Comparison of ENCODE assay signal across 9 cellular contexts in the genomic region with DNA sequence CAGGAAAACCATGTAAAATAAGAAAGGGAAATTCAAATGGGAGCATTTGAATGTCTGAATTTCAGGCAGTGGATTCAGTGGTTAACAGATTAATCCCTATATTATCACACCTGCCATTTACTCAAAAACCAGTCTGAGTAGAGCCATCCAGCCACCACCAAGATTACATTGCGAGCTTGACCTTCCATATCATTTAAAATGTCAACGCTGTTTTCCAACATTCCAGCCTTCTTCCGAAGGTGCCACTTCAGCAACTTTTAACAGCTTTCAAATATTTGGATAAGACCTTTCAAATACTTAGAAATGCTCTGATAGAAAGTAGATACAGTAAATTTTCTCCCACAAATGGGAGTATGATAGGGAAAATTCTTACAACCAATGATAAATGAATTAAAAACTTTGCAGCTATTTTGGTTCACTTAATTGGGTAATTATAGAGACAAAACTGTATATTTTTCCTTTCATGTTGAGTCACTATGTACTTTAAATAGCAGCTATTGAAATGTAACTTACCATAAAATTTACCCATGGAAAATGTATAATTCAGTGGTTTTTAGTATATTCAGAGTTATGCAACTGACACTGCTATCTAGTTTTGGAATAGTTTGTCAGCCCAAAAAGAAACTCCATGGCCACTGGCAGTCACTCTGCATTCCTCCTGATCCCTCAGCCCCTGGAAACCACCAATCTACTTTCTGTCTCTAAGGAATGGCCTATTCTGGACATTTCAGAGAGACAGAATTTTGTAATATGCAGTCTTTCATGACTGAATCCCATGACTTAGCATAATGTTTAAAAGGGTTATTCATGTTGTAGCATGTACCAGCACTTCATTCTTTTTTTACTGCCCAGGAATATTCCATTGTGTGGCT. TPM values are rescaled to one million over a fixed set of nuclear protein-coding genes. Genes with fewer than 3 reads are reported as not detected.
DNase-seq lines count a peak whose midpoint lies in the region; ATAC-seq, FAIRE-seq and TF ChIP-seq lines count a peak whose summit lies in the region.
"Had no signal": no experiment of that assay in that cellular context is flagged by ENCODE, and none has a peak within 500 bp of the region (broad histone marks: within the 10 kb centered on the region; RNA-seq: fewer than 3 reads in every experiment).

No MANE protein-coding gene starts in this region.

- CTCF ChIA-PET in AG04449 (lab: Yijun Ruan, JAX) (interaction anchor here (1.0 to 12.3 kb wide), 3 partner anchors 8 to 176 kb away, joined by 3 to 132 read pairs (median 4); no protein-coding TSS in a partner anchor), GM12878 (lab: Yijun Ruan, JAX) (interaction anchor here (0.7 to 11.4 kb wide), 7 partner anchors 9 to 176 kb away, joined by 3 to 127 read pairs (median 5); no protein-coding TSS in a partner anchor)

- H3K27me3 Mint-ChIP-seq in HFFc6 (ENCODE audit: insufficient read depth), result no peaks in the 10 kb centered on the region; the same call in 1 of the 2 replicates

- RAD21 ChIA-PET in GM12878 (lab: Charles Lee; ENCODE audit: unreplicated experiment), result interaction anchor here (0.6 to 8.6 kb wide), 8 partner anchors 8 to 175 kb away, joined by 3 to 65 read pairs (median 6); no protein-coding TSS in a partner anchor

- TF ChIP-seq CTCF in AG04449 (IDR thresholded peaks at IDR 0.05; ENCODE audit: insufficient read depth, low read length, missing control alignments), result no peak
- no peak for TF ChIP-seq CTCF in HFFc6 (IDR thresholded peaks at IDR 0.05)
- no peak for TF ChIP-seq CTCF in GM12878 (IDR thresholded peaks at IDR 0.05 in 2 of 3, conservative IDR thresholded peaks at IDR 0.05 in 1 of 3; ENCODE audit: control insufficient read depth in 2 of 3, extremely low read depth in 1 of 3, insufficient read depth in 1 of 3, low read depth in 3 of 3, low read length in 3 of 3)
- no peak for TF ChIP-seq CTCF in kidney (IDR thresholded peaks at IDR 0.05; ENCODE audit: borderline replicate concordance, extremely low read depth, insufficient read depth)

- no peak; a peak in 1 of 4 replicates for TF ChIP-seq EP300 in GM12878 (IDR thresholded peaks at IDR 0.05; ENCODE audit: borderline replicate concordance in 1 of 2, control insufficient read depth in 1 of 2, low read depth in 2 of 2, low read length in 2 of 2)

- H4K20me1 ChIP-seq in GM12878 (ENCODE audit: control insufficient read depth, insufficient read depth), result peaks cover 13% of the 10 kb centered on the region

- WGBS in GM12878 (ENCODE audit: insufficient coverage, insufficient replicate concordance, low lambda C conversion rate, missing lambda C conversion rate), result 94% methylated on average over 3 of the region's 3 CpGs

- peaks cover 54% of the 10 kb centered on the region for H3K4me1 Mint-ChIP-seq in HFFc6 (ENCODE audit: low read depth)

- H3K9ac ChIP-seq in GM12878 (ENCODE audit: control insufficient read depth, insufficient read depth, low read length) (no peak overlapping the region), kidney (ENCODE audit: low read length in 2 of 2) (no peak overlapping the region)

- in situ Hi-C loops in GM12878 (cut with MboI) (loop anchor here (5.0 kb wide), 1 partner anchor 170 kb away; no protein-coding TSS in a partner anchor), ACHN (cut with HindIII; ENCODE audit: low pct_ligation_motif_present, low pct_unique_long_range_greater_than_20kb, low sequenced_read_pairs) (no loop called here)

- FAIRE-seq in GM12878 (lab: Jason Lieb, UNC), result no peak
- no peak for FAIRE-seq in kidney (lab: Jason Lieb, UNC)

- TF ChIP-seq POLR2A in GM12878 (IDR thresholded peaks at IDR 0.05; ENCODE audit: low read depth, low read length), result no peak

- intact Hi-C loops in GM12878 (cut with micrococcal nuclease; ENCODE audit: unreplicated experiment) (no loop called here), kidney (cut with DNase I) (no loop called here)

- no TSS peak for BruUV-seq in GM12878 (replicated peaks; lab: Mats Ljungman, UMichigan)

- peak; percentile 72 for DNase-seq in AG04449 (ENCODE audit: low read depth, low spot score)
- DNase-seq in HFFc6, result peak; percentile 64
- DNase-seq in GM12878 (ENCODE audit: low read depth, low spot score), result no peak
- no peak for DNase-seq in kidney
- no peak for DNase-seq in ACHN
- no peak for DNase-seq in HT-29 (ENCODE audit: low spot score)
- no peak for DNase-seq in COLO829 (ENCODE audit: low spot score)
- no peak for DNase-seq in NCI-H82 treated with DMSO at 0.1 percent for 48 hours (lab: John Stamatoyannopoulos, UW; ENCODE audit: unreplicated experiment)
- DNase-seq: DND-41 had no signal

- SMC1A ChIA-PET in GM12878 (lab: Charles Lee; ENCODE audit: uncharacterized antibody, unreplicated experiment), result interaction anchor here (0.6 to 7.5 kb wide), 11 partner anchors 10 to 997 kb away, joined by 3 to 73 read pairs (median 3); no protein-coding TSS in a partner anchor

- H3K4me2 ChIP-seq in GM12878 (ENCODE audit: control insufficient read depth, insufficient read depth), result no peak overlapping the region

- H3K4me1 ChIP-seq in GM12878 (ENCODE audit: control insufficient read depth, insufficient read depth, low read length) (peaks cover 64% of the 10 kb centered on the region), kidney (ENCODE audit: control insufficient read depth in 1 of 2, insufficient read depth in 1 of 2, low read depth in 1 of 2, low read length in 2 of 2) (peaks cover 32 to 59% of the 10 kb centered on the region in 2 donors)

- no peak for TF ChIP-seq RAD21 in GM12878 (IDR thresholded peaks at IDR 0.05; ENCODE audit: insufficient read depth, low read depth, low read length)

- no peak overlapping the region for H3K27ac ChIP-seq in GM12878 (ENCODE audit: control insufficient read depth, insufficient read depth)
- peak overlapping the region; percentile 0 to 64 for H3K27ac ChIP-seq in kidney (ENCODE audit: low read depth in 2 of 2, low read length in 2 of 2)

- peaks cover 96% of the 10 kb centered on the region for H3K79me2 ChIP-seq in GM12878 (ENCODE audit: control insufficient read depth, insufficient read depth, low read length)

- no peaks in the 10 kb centered on the region for H3K9me3 Mint-ChIP-seq in HFFc6

- no peaks in the 10 kb centered on the region; the same call in 2 of the 3 replicates for H3K9me3 ChIP-seq in GM12878 (replicated peaks; ENCODE audit: control insufficient read depth, insufficient read depth, low read length)
- H3K9me3 ChIP-seq in kidney (ENCODE audit: control insufficient read depth in 1 of 2, low read length in 2 of 2), result no peaks in the 10 kb centered on the region

- no peak overlapping the region for H2AFZ ChIP-seq in GM12878 (ENCODE audit: control insufficient read depth, low read depth, low read length)

- POLR2A ChIA-PET in AG04449 (lab: Yijun Ruan, JAX), result interaction anchor here (0.6 to 0.7 kb wide), 2 partner anchors 96 to 232 kb away, joined by 3 read pairs; no protein-coding TSS in a partner anchor
- POLR2A ChIA-PET in GM12878 (lab: Charles Lee), result interaction anchor here (0.6 to 4.5 kb wide), 7 partner anchors 11 to 147 kb away, joined by 3 to 21 read pairs (median 4); no protein-coding TSS in a partner anchor

- no peaks in the 10 kb centered on the region for H3K27me3 ChIP-seq in GM12878 (replicated peaks in 1 of 2; ENCODE audit: control insufficient read depth in 2 of 2, insufficient read depth in 2 of 2, low read length in 1 of 2)

- H3K36me3 Mint-ChIP-seq in HFFc6 (ENCODE audit: low read depth), result no peaks in the 10 kb centered on the region; the same call in 1 of the 2 replicates

- H3K4me3 ChIP-seq in AG04449 (ENCODE audit: low read depth, low read length) (no peak overlapping the region), GM12878 (no peak overlapping the region), kidney (ENCODE audit: low read length in 2 of 2) (peak overlapping the region in 1 of 2 donors; percentile 14)

- H3K4me3 Mint-ChIP-seq in HFFc6, result peak overlapping the region; percentile 39

- ATAC-seq in GM12878, result no peak

- peak overlapping the region; percentile 87 for H3K27ac Mint-ChIP-seq in HFFc6

- H3K36me3 ChIP-seq in GM12878 (ENCODE audit: control insufficient read depth in 2 of 2, insufficient read depth in 2 of 2, low read length in 1 of 2) (peaks cover 1 to 15% of the 10 kb centered on the region in 2 experiments; a peak in 3 of 4 replicates), kidney (ENCODE audit: control insufficient read depth in 1 of 2, insufficient read depth in 2 of 2, low read length in 2 of 2) (no peaks in the 10 kb centered on the region)

TF ChIP-seq in GM12878, 131 proteins besides CTCF, POLR2A, EP300 and RAD21 (continues in another document):
- TF ChIP-seq ZBED1 (IDR thresholded peaks at IDR 0.05; ENCODE audit: borderline replicate concordance) (no peak), ZNF217 (IDR thresholded peaks at IDR 0.05) (peak; percentile 78; the same call in 1 of the 2 replicates), MEF2A (IDR thresholded peaks at IDR 0.05; ENCODE audit: insufficient read depth, low read depth, low read length) (0 out of 2 replicates have a peak, but pooled peaks have one; percentile 57)

RNA-seq across cellular contexts. Expression of gene EZR, which starts 21.6 kb away (rescaled TPM):
- total RNA-seq in HFFc6 (2021; fragmentation: NEBNext Ultra II Directional; extraction: Animal tissue kit (Norgen Biotek cat#: 25700)), result 100 to 1,000 TPM; 118 to 183 (median 178) TPM
- total RNA-seq in GM12878 (2013; cell fraction: nucleolus; rRNA removed), result 54.4 and 55.1 TPM in 2 replicates
- total RNA-seq in GM12878 (2014; rRNA removed) (189 and 200 TPM in 2 replicates), GM12878 (2014; rRNA removed; fragmentation: Illumina TruSeq; extraction: Trizol) (155 and 160 TPM in 2 replicates), GM12878 (2021) (248 and 249 TPM in 2 replicates), kidney (636 TPM)
- polyA plus RNA-seq in GM12878 (2011; ENCODE audit: low read depth), result 148 TPM
- polyA plus RNA-seq in GM12878 (2011; rRNA removed) (93.4 and 128 TPM in 2 replicates), GM12878 (2014; fragmentation: Illumina TruSeq; extraction: Trizol) (141 and 160 TPM in 2 replicates), GM12878 (2014; fragmentation: Nextera tagmentation; extraction: Ambion mirVana) (10 to 100 TPM; 79.1 to 98.6 TPM), GM12878 (2014; rRNA removed) (162 and 171 TPM in 2 replicates), GM12878 (2016; fragmentation: Nextera tagmentation; extraction: Ambion mirVana) (100 to 1,000 TPM; 277 to 282 TPM), kidney (ENCODE audit: insufficient read depth, low read depth, low replicate concordance) (154 TPM)
- polyA plus RNA-seq in GM12878 (2011; cell fraction: cytosol; rRNA removed), result 112 and 120 TPM in 2 replicates
- polyA plus RNA-seq in GM12878 (2011; cell fraction: nucleus; rRNA removed), result 120 and 221 TPM in 2 replicates
- polyA plus RNA-seq in GM12878 (2012), result 164 and 171 TPM in 2 replicates
- polyA minus RNA-seq in GM12878 (2011; rRNA and poly(A)+ RNA removed), result 93.4 and 100 TPM in 2 replicates
- polyA minus RNA-seq in GM12878 (2011; cell fraction: cytosol; rRNA and poly(A)+ RNA removed), result 46.6 and 47.4 TPM in 2 replicates
- 24.4 and 59.1 TPM in 2 replicates for polyA minus RNA-seq in GM12878 (2011; cell fraction: nucleus; rRNA and poly(A)+ RNA removed)
- 277 and 282 TPM in 2 replicates for total RNA-seq in HT-29 (2014; rRNA removed; shearing (Covaris generic))

Comparison
In these comparisons a context has a peak if more than half of its experiments do, and no peak if none do; other contexts are left out.
1. DNase-seq: peak in AG04449 (single experiment) and HFFc6 (single experiment); none in GM12878 (single experiment), kidney (single experiment), ACHN (single experiment), HT-29 (single experiment), COLO829 (single experiment) and NCI-H82 treated with DMSO at 0.1 percent for 48 hours (single experiment).